ENCODE assay signal across 10 cellular contexts in genomic region chr19:38057954-38058690, GRCh38.
DNase-seq lines count a peak whose midpoint lies in the region; ATAC-seq, FAIRE-seq and TF ChIP-seq lines count a peak whose summit lies in the region.
"Had no signal": no experiment of that assay in that cellular context is flagged by ENCODE, and none has a peak within 500 bp of the region (broad histone marks: within the 10 kb centered on the region; RNA-seq: fewer than 3 reads in every experiment).

No MANE protein-coding gene starts in this region.

- no peak overlapping the region for H3K4me2 ChIP-seq in SU-DHL-6 (ENCODE audit: low read depth, low read length, poor library complexity, severe bottlenecking)

- ATAC-seq in naive thymus-derived CD4-positive, alpha-beta T cell: no peak
- ATAC-seq in gastroesophageal sphincter (no peak), HG03520 (IDR thresholded peaks at IDR 0.05; ENCODE audit: unreplicated experiment) (no peak), GM18873 (IDR thresholded peaks at IDR 0.05; ENCODE audit: low FRiP score, unreplicated experiment) (no peak)
- ATAC-seq: natural killer cell had no signal

- H3K4me3 Mint-ChIP-seq in naive thymus-derived CD4-positive, alpha-beta T cell: no peak overlapping the region
- H3K4me3 Mint-ChIP-seq in activated T-cell treated with anti-CD3 and anti-CD28 coated beads, Interleukin-2, amount 50 U/mL, for 24 hours: no peak overlapping the region
- H3K4me3 Mint-ChIP-seq: natural killer cell had no signal

- H3K4me1 ChIP-seq in naive thymus-derived CD4-positive, alpha-beta T cell (ENCODE audit: control insufficient read depth in 2 of 2, insufficient read depth in 2 of 2, low read length in 2 of 2): peaks cover 0 to 9% of the 10 kb centered on the region in 2 donors
- peaks cover 0 to 17% (median 0%) of the 10 kb centered on the region in 3 donors for H3K4me1 ChIP-seq in gastroesophageal sphincter

- peaks cover 3% of the 10 kb centered on the region; the same call in 1 of the 2 replicates for H3F3A ChIP-seq in SU-DHL-6 (ENCODE audit: insufficient read depth)

- H3K27me3 Mint-ChIP-seq in naive thymus-derived CD4-positive, alpha-beta T cell: no peaks in the 10 kb centered on the region
- no peaks in the 10 kb centered on the region for H3K27me3 Mint-ChIP-seq in activated T-cell treated with anti-CD3 and anti-CD28 coated beads, Interleukin-2, amount 50 U/mL, for 24 hours

- CTCF ChIA-PET in naive thymus-derived CD4-positive, alpha-beta T cell (lab: Charles Lee): no interaction called here

- H3K9me3 ChIP-seq in SU-DHL-6 (ENCODE audit: insufficient read depth, low read length) (no peaks in the 10 kb centered on the region), gastroesophageal sphincter (no peaks in the 10 kb centered on the region)
- H3K9me3 ChIP-seq in naive thymus-derived CD4-positive, alpha-beta T cell (ENCODE audit: control insufficient read depth in 2 of 3, low read length in 3 of 3): no peaks in the 10 kb centered on the region

- POLR2A ChIA-PET in naive thymus-derived CD4-positive, alpha-beta T cell (lab: Charles Lee): interaction anchor here (1.8 to 2.5 kb wide), 2 partner anchors 9 kb away, joined by 8 to 22 read pairs; no protein-coding TSS in a partner anchor

- peak overlapping the region; percentile 5; the same call in 1 of the 2 replicates for H3K27ac ChIP-seq in SU-DHL-6 (ENCODE audit: low read depth, low read length)
- no peak overlapping the region for H3K27ac ChIP-seq in naive thymus-derived CD4-positive, alpha-beta T cell (ENCODE audit: low read depth, low read length)
- no peak overlapping the region for H3K27ac ChIP-seq in gastroesophageal sphincter

- intact Hi-C loops in naive thymus-derived CD4-positive, alpha-beta T cell (cut with micrococcal nuclease): no loop called here

- no peak for TF ChIP-seq EP300 in gastroesophageal sphincter (IDR thresholded peaks at IDR 0.05)

- no peak overlapping the region for H2AFZ ChIP-seq in SU-DHL-6 (ENCODE audit: low read depth, low read length, severe bottlenecking)

- 59 to 74% methylated on average over 3 to 4 of the region's 11 CpGs for WGBS in gastroesophageal sphincter (ENCODE audit: low coverage in 1 of 2), 2 donors

- H3K9ac ChIP-seq in SU-DHL-6 (ENCODE audit: low read length): no peak overlapping the region

- H3K27ac Mint-ChIP-seq in naive thymus-derived CD4-positive, alpha-beta T cell: peak overlapping the region in 7 of 9 donors; percentile 5 to 79 (median 58)
- no peak overlapping the region for H3K27ac Mint-ChIP-seq in activated T-cell treated with anti-CD3 and anti-CD28 coated beads, Interleukin-2, amount 50 U/mL, for 24 hours
- H3K27ac Mint-ChIP-seq: natural killer cell had no signal

- H3K9me2 ChIP-seq in SU-DHL-6 (replicated peaks; ENCODE audit: insufficient read depth, low read length): no peaks in the 10 kb centered on the region

- H3K4me1 Mint-ChIP-seq in naive thymus-derived CD4-positive, alpha-beta T cell: peaks cover 0 to 23% (median 19%) of the 10 kb centered on the region in 7 donors
- peaks cover 23% of the 10 kb centered on the region for H3K4me1 Mint-ChIP-seq in activated T-cell treated with anti-CD3 and anti-CD28 coated beads, Interleukin-2, amount 50 U/mL, for 24 hours (ENCODE audit: low read depth)

- H3K27me3 ChIP-seq in SU-DHL-6 (ENCODE audit: low read length) (no peaks in the 10 kb centered on the region), gastroesophageal sphincter (no peaks in the 10 kb centered on the region)
- H3K27me3 ChIP-seq in naive thymus-derived CD4-positive, alpha-beta T cell (ENCODE audit: control insufficient read depth in 2 of 2, insufficient read depth in 2 of 2, low read length in 2 of 2): no peaks in the 10 kb centered on the region

- FAIRE-seq in D721Med (lab: Jason Lieb, UNC): no peak
- FAIRE-seq: H54 had no signal

- no peak for TF ChIP-seq POLR2A in gastroesophageal sphincter (IDR thresholded peaks at IDR 0.05)

- H3K36me3 Mint-ChIP-seq in naive thymus-derived CD4-positive, alpha-beta T cell: peaks cover 0 to 2% (median 0%) of the 10 kb centered on the region in 5 donors
- no peaks in the 10 kb centered on the region for H3K36me3 Mint-ChIP-seq in activated T-cell treated with anti-CD3 and anti-CD28 coated beads, Interleukin-2, amount 50 U/mL, for 24 hours (ENCODE audit: low read depth)
- H3K36me3 Mint-ChIP-seq: natural killer cell had no signal

- H3K36me3 ChIP-seq in SU-DHL-6 (ENCODE audit: low read length) (no peaks in the 10 kb centered on the region), gastroesophageal sphincter (no peaks in the 10 kb centered on the region)
- H3K36me3 ChIP-seq in naive thymus-derived CD4-positive, alpha-beta T cell (ENCODE audit: control insufficient read depth in 2 of 3, insufficient read depth in 3 of 3, low read length in 3 of 3): no peaks in the 10 kb centered on the region

- no peak overlapping the region for H3K4me3 ChIP-seq in SU-DHL-6 (ENCODE audit: insufficient read depth, low read length, poor library complexity, severe bottlenecking)
- H3K4me3 ChIP-seq in naive thymus-derived CD4-positive, alpha-beta T cell (ENCODE audit: low read length): no peak overlapping the region
- no peak overlapping the region for H3K4me3 ChIP-seq in gastroesophageal sphincter

- H3K9me3 Mint-ChIP-seq in naive thymus-derived CD4-positive, alpha-beta T cell: no peaks in the 10 kb centered on the region
- H3K9me3 Mint-ChIP-seq in activated T-cell treated with anti-CD3 and anti-CD28 coated beads, Interleukin-2, amount 50 U/mL, for 24 hours: no peaks in the 10 kb centered on the region
- H3K9me3 Mint-ChIP-seq: natural killer cell had no signal

- H4K20me1 ChIP-seq in SU-DHL-6 (ENCODE audit: low read depth, low read length): no peaks in the 10 kb centered on the region

- H3K79me2 ChIP-seq in SU-DHL-6 (ENCODE audit: insufficient read depth, low read length): peaks cover 83% of the 10 kb centered on the region

- DNase-seq in D721Med (ENCODE audit: insufficient read length, low spot score) (peak; percentile 69), NCI-H1930 (lab: John Stamatoyannopoulos, UW) (peak; percentile 52 to 66)
- DNase-seq in naive thymus-derived CD4-positive, alpha-beta T cell: no peak
- no peak for DNase-seq in activated T-cell treated with anti-CD3 and anti-CD28 coated beads, Interleukin-2, amount 50 U/mL, for 24 hours
- DNase-seq: natural killer cell had no signal

- no peak for TF ChIP-seq CTCF in D721Med (IDR thresholded peaks at IDR 0.05; ENCODE audit: insufficient read depth, missing control alignments)
- TF ChIP-seq CTCF in SU-DHL-6 (IDR thresholded peaks at IDR 0.05; ENCODE audit: insufficient read depth, low read length, poor library complexity, severe bottlenecking): no peak
- TF ChIP-seq CTCF in gastroesophageal sphincter (IDR thresholded peaks at IDR 0.05): no peak

Comparison
In these comparisons a context has a peak if more than half of its experiments do, and no peak if none do; other contexts are left out.
1. DNase-seq: peak in D721Med (single experiment) and NCI-H1930 (2 of 2); none in naive thymus-derived CD4-positive, alpha-beta T cell (0 of 9) and activated T-cell treated with anti-CD3 and anti-CD28 coated beads, Interleukin-2, amount 50 U/mL, for 24 hours (single experiment).